ENCODE assay signal across 8 cellular contexts in the genomic region with DNA sequence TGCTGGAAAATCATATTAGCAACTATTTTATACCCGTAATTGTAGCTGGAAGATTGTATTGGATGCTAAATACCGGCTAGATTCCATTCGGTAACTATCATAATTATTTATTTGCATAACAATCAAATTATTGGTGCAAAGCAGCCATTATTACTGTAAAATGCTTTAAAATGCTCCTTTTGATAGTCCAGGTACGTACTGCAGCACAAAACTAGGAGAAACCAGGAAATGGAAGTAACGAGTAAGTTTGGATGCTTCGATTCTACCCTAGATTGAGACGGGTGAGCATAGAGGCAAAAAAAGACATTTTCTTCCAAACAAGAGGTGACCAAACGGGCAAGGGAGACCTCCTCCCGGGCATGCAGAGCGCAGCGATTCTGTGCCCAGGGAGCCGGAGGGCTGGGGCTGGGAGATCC. TPM values are rescaled to one million over a fixed set of nuclear protein-coding genes. Genes with fewer than 3 reads are reported as not detected.
A peak's percentile ranks its signal among the peaks of the same experiment; 100 is the strongest.
DNase-seq lines count a peak whose midpoint lies in the region; ATAC-seq lines count a peak whose summit lies in the region.

No MANE protein-coding gene starts in this region.

- peak overlapping the region; percentile 19; the same call in 1 of the 2 replicates for H2AFZ ChIP-seq in Karpas-422 (ENCODE audit: low read length)

- peak; percentile 57 for DNase-seq in NCI-H510A treated with DMSO at 0.1 percent for 48 hours (lab: John Stamatoyannopoulos, UW)
- DNase-seq in NCI-H510A (lab: John Stamatoyannopoulos, UW): no peak
- no peak for DNase-seq in Karpas-422
- peak; percentile 16 for DNase-seq in dedifferentiated amniotic fluid mesenchymal stem cell (ENCODE audit: extremely low spot score)
- DNase-seq in stimulated activated CD4-positive, alpha-beta T cell treated with anti-CD3 and anti-CD28 coated beads, Interleukin-1b, Interleukin-23, amount 100 ng/mL, for 48 hours: no peak

- H3K27ac ChIP-seq in Karpas-422 (ENCODE audit: low read length): peak overlapping the region; percentile 45; the same call in 1 of the 2 replicates

- peak overlapping the region; percentile 86 for H3K9ac ChIP-seq in Karpas-422 (ENCODE audit: low read length)
- H3K9ac ChIP-seq in mucosa of stomach (ENCODE audit: low read length): peak overlapping the region; percentile 68

- ATAC-seq in HG02763 (IDR thresholded peaks at IDR 0.05; ENCODE audit: unreplicated experiment) (no peak), HG02798 (IDR thresholded peaks at IDR 0.05; ENCODE audit: poor library complexity, unreplicated experiment) (no peak)

- peaks cover 44% of the 10 kb centered on the region for H3K79me2 ChIP-seq in Karpas-422 (ENCODE audit: low read length)

- H3K4me2 ChIP-seq in Karpas-422 (ENCODE audit: low read depth, low read length, poor library complexity, severe bottlenecking): peak overlapping the region; percentile 81

- H4K20me1 ChIP-seq in Karpas-422 (ENCODE audit: insufficient read depth, low read depth, low read length): peaks cover 12% of the 10 kb centered on the region

- no peaks in the 10 kb centered on the region for H3K9me2 ChIP-seq in Karpas-422 (replicated peaks; ENCODE audit: insufficient read depth, low read length)

- H3K4me1 ChIP-seq in Karpas-422 (ENCODE audit: low read length): peaks cover 17% of the 10 kb centered on the region
- peaks cover 4% of the 10 kb centered on the region for H3K4me1 ChIP-seq in mucosa of stomach (ENCODE audit: control insufficient read depth, insufficient read depth, low read length)

- H3K36me3 ChIP-seq in Karpas-422 (ENCODE audit: insufficient read depth, low read length) (peaks cover 8% of the 10 kb centered on the region), mucosa of stomach (ENCODE audit: control insufficient read depth, insufficient read depth, low read length) (no peaks in the 10 kb centered on the region)

- H3K4me3 ChIP-seq in Karpas-422 (ENCODE audit: low read length): peak overlapping the region; percentile 78
- H3K4me3 ChIP-seq in mucosa of stomach (ENCODE audit: low read length): peak overlapping the region; percentile 44

- H3K27me3 ChIP-seq in Karpas-422 (ENCODE audit: low read length) (no peaks in the 10 kb centered on the region), mucosa of stomach (ENCODE audit: control insufficient read depth, insufficient read depth, low read length) (peaks cover 3% of the 10 kb centered on the region)

- no peaks in the 10 kb centered on the region for H3K9me3 ChIP-seq in Karpas-422 (ENCODE audit: low read length)
- H3K9me3 ChIP-seq in mucosa of stomach (ENCODE audit: control insufficient read depth, low read length): no peaks in the 10 kb centered on the region

RNA-seq across cellular contexts. Expression of a gene that starts 0.5 kb away (rescaled TPM):
- 48.6 and 55.6 TPM in 2 replicates for total RNA-seq in Karpas-422 (2014; rRNA removed; shearing (Covaris generic); ENCODE audit: low replicate concordance)

Comparison
In these comparisons a context has a peak if more than half of its experiments do, and no peak if none do; other contexts are left out.
1. DNase-seq: peak in NCI-H510A treated with DMSO at 0.1 percent for 48 hours (single experiment) and dedifferentiated amniotic fluid mesenchymal stem cell (single experiment); none in NCI-H510A (single experiment), Karpas-422 (single experiment) and stimulated activated CD4-positive, alpha-beta T cell treated with anti-CD3 and anti-CD28 coated beads, Interleukin-1b, Interleukin-23, amount 100 ng/mL, for 48 hours (single experiment).